2 cellular contexts compared by ENCODE assay signal in genomic region chr22:38335077-38335476, GRCh38.
TF ChIP-seq lines count a peak whose summit lies in the region.

No MANE protein-coding gene starts in this region.

TF ChIP-seq in A549, 52 proteins besides CTCF, POLR2A, EP300 and RAD21 (continued from another document):
- no peak for TF ChIP-seq FOSL2 (IDR thresholded peaks at IDR 0.05)
- peak; percentile 49; the same call in 1 of the 2 replicates for TF ChIP-seq FOSL2 (CRISPR knock-in tag; IDR thresholded peaks at IDR 0.05)
TF ChIP-seq in A549: peak in this region for 2.

TF ChIP-seq in GM23338, 12 proteins besides CTCF, POLR2A, EP300 and RAD21 (continued from another document):
- TF ChIP-seq ZNF462 (CRISPR knock-in tag; IDR thresholded peaks at IDR 0.05) (no peak), REST (IDR thresholded peaks at IDR 0.05; ENCODE audit: unreplicated experiment) (no peak), JUNB (IDR thresholded peaks at IDR 0.05; ENCODE audit: unreplicated experiment) (no peak)
